20 cellular contexts compared by ENCODE assay signal in the genomic region with DNA sequence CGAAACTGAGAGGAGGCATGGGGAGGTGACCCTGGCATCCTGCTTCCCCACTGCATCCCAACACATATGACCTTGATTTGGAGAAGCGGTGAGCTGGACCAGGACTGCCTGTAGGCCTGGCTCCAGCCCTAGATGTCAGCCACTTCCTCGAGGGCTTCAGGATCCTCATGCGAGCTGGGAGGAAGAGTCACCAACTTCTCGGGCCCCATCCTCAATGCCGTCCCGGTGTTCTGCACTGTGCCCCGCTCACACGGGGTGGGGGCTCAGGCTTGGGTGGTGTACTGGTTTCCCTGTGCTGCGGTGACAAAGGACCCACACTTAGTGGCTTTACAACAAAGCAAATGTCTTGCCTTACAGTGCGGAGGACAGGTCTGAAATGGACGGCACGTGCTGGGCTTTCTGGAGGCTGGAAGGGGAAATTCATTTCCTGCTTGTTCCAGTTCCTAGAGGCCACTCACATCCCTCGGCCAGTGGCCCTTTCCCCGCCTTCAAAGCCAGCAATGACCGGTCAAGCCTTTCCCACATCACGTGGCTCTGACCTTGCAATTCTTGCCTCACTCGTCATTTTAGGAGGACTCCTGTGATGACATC.
DNase-seq lines count a peak whose midpoint lies in the region; ATAC-seq and TF ChIP-seq lines count a peak whose summit lies in the region.
"Had no signal": no experiment of that assay in that cellular context is flagged by ENCODE, and none has a peak within 500 bp of the region (broad histone marks: within the 10 kb centered on the region; RNA-seq: fewer than 3 reads in every experiment).

No MANE protein-coding gene starts in this region.

- CTCF ChIA-PET in activated CD8-positive, alpha-beta memory T cell treated with anti-CD3 and anti-CD28 coated beads, Interleukin-2, amount 10 ng/mL, durations not matched to agents 7 days and 5 days (lab: Charles Lee), result no interaction called here

- TF ChIP-seq CTCF in DND-41 (IDR thresholded peaks at IDR 0.05; ENCODE audit: borderline replicate concordance, extremely low read depth, low read length, poor library complexity, severe bottlenecking) (no peak), sigmoid colon (IDR thresholded peaks at IDR 0.05) (no peak)

- no peaks in the 10 kb centered on the region for H3K4me1 ChIP-seq in DND-41 (ENCODE audit: insufficient read depth, low read length)
- H3K4me1 ChIP-seq in sigmoid colon, result no peaks in the 10 kb centered on the region

- H3K36me3 ChIP-seq in DND-41 (ENCODE audit: insufficient read depth, low read length), result no peaks in the 10 kb centered on the region
- no peaks in the 10 kb centered on the region for H3K36me3 ChIP-seq in sigmoid colon

- H3K79me2 ChIP-seq in DND-41 (ENCODE audit: insufficient read depth, low read length), result no peaks in the 10 kb centered on the region

- no peaks in the 10 kb centered on the region for H3K36me3 Mint-ChIP-seq in activated CD8-positive, alpha-beta memory T cell treated with anti-CD3 and anti-CD28 coated beads, Interleukin-2, amount 10 ng/mL, durations not matched to agents 7 days and 5 days
- H3K36me3 Mint-ChIP-seq in stimulated activated naive B cell treated with anti-CD40 and anti-IgM and Interleukin-4, amounts not matched to agents 10 μg/mL and 1 μg/mL and 100 μg/mL, for 72 hours, result peaks cover 8 to 12% of the 10 kb centered on the region in 2 donors

- peaks cover 2% of the 10 kb centered on the region for H3K9me3 Mint-ChIP-seq in activated CD8-positive, alpha-beta memory T cell treated with anti-CD3 and anti-CD28 coated beads, Interleukin-2, amount 10 ng/mL, durations not matched to agents 7 days and 5 days (ENCODE audit: low read depth)
- H3K9me3 Mint-ChIP-seq in stimulated activated naive B cell treated with anti-CD40 and anti-IgM and Interleukin-4, amounts not matched to agents 10 μg/mL and 1 μg/mL and 100 μg/mL, for 72 hours, result peaks cover 30 to 33% of the 10 kb centered on the region in 2 donors

- no peaks in the 10 kb centered on the region for H4K20me1 ChIP-seq in DND-41 (ENCODE audit: insufficient read depth, low read length)

- H3K9me3 ChIP-seq in DND-41 (ENCODE audit: insufficient read depth, low read length, severe bottlenecking) (no peaks in the 10 kb centered on the region), sigmoid colon (peaks cover 0 to 3% (median 0%) of the 10 kb centered on the region in 4 donors)

- no peak overlapping the region for H3K27ac Mint-ChIP-seq in activated CD8-positive, alpha-beta memory T cell treated with anti-CD3 and anti-CD28 coated beads, Interleukin-2, amount 10 ng/mL, durations not matched to agents 7 days and 5 days
- no peak overlapping the region for H3K27ac Mint-ChIP-seq in stimulated activated naive B cell treated with anti-CD40 and anti-IgM and Interleukin-4, amounts not matched to agents 10 μg/mL and 1 μg/mL and 100 μg/mL, for 72 hours
- H3K27ac Mint-ChIP-seq: B cell; CD4-positive, alpha-beta T cell; GM23338 had no signal

- intact Hi-C loops in sigmoid colon (cut with DNase I), result no loop called here

- H3K27ac ChIP-seq in DND-41 (ENCODE audit: low read length) (no peak overlapping the region), sigmoid colon (no peak overlapping the region)

- H3K4me3 ChIP-seq in DND-41 (ENCODE audit: low read depth in 1 of 2, low read length in 2 of 2) (no peak overlapping the region), sigmoid colon (no peak overlapping the region)
- H3K4me3 ChIP-seq: GM23338 had no signal

- H3K27me3 ChIP-seq in DND-41 (ENCODE audit: insufficient read depth, low read length, poor library complexity), result no peaks in the 10 kb centered on the region
- no peaks in the 10 kb centered on the region for H3K27me3 ChIP-seq in sigmoid colon

- WGBS in sigmoid colon, 2 donors, result 92% methylated on average over 18 of the region's 18 CpGs

- H3K4me1 Mint-ChIP-seq in activated CD8-positive, alpha-beta memory T cell treated with anti-CD3 and anti-CD28 coated beads, Interleukin-2, amount 10 ng/mL, durations not matched to agents 7 days and 5 days, result no peaks in the 10 kb centered on the region
- peaks cover 0 to 3% of the 10 kb centered on the region in 2 donors for H3K4me1 Mint-ChIP-seq in stimulated activated naive B cell treated with anti-CD40 and anti-IgM and Interleukin-4, amounts not matched to agents 10 μg/mL and 1 μg/mL and 100 μg/mL, for 72 hours
- H3K4me1 Mint-ChIP-seq: B cell, GM23338 had no signal

- no peak overlapping the region for H2AFZ ChIP-seq in DND-41 (ENCODE audit: low read depth, low read length)
- H2AFZ ChIP-seq: GM23338 had no signal

- TF ChIP-seq EP300 in sigmoid colon (IDR thresholded peaks at IDR 0.05), result no peak

- H3K4me2 ChIP-seq in DND-41 (ENCODE audit: insufficient read depth, low read length), result no peak overlapping the region
- H3K4me2 ChIP-seq: GM23338 had no signal

- peak; percentile 3 for DNase-seq in DND-41
- peak; percentile 38 for DNase-seq in activated CD8-positive, alpha-beta memory T cell treated with anti-CD3 and anti-CD28 coated beads, Interleukin-2, amount 10 ng/mL, durations not matched to agents 7 days and 5 days
- DNase-seq in left lobe of liver (ENCODE audit: low spot score), result peak; percentile 16
- peak; percentile 39 for DNase-seq in sigmoid colon
- no peak for DNase-seq in NK-92 treated with Interleukin-12 subunit alpha and Interleukin-12 subunit beta, amount 100 ng/mL, for 24 hours (lab: John Stamatoyannopoulos, UW)
- DNase-seq in stimulated activated naive B cell treated with anti-CD40 and anti-IgM and Interleukin-4, amounts not matched to agents 10 μg/mL and 1 μg/mL and 100 μg/mL, for 72 hours, result no peak
- DNase-seq in stimulated activated CD4-positive, alpha-beta T cell treated with anti-CD3 and anti-CD28 coated beads, Interleukin-4, amount 100 ng/mL, for 4 hours, result no peak
- DNase-seq: Calu3; CD4-positive, alpha-beta T cell; DMS79 treated with DMSO at 0.1 percent for 48 hours; GDM1; Karpas-422; MM.1S; NCI-H1105; NCI-H187 treated with DMSO at 0.1 percent for 48 hours; NCI-H2171 treated with DMSO at 0.1 percent for 48 hours; NCI-H510A; SIG-M5 had no signal

- H3K4me3 Mint-ChIP-seq in activated CD8-positive, alpha-beta memory T cell treated with anti-CD3 and anti-CD28 coated beads, Interleukin-2, amount 10 ng/mL, durations not matched to agents 7 days and 5 days, result no peak overlapping the region
- no peak overlapping the region for H3K4me3 Mint-ChIP-seq in stimulated activated naive B cell treated with anti-CD40 and anti-IgM and Interleukin-4, amounts not matched to agents 10 μg/mL and 1 μg/mL and 100 μg/mL, for 72 hours
- H3K4me3 Mint-ChIP-seq: B cell; CD4-positive, alpha-beta T cell; GM23338 had no signal

- TF ChIP-seq POLR2A in sigmoid colon (IDR thresholded peaks at IDR 0.05), result no peak

- no peaks in the 10 kb centered on the region for H3K27me3 Mint-ChIP-seq in activated CD8-positive, alpha-beta memory T cell treated with anti-CD3 and anti-CD28 coated beads, Interleukin-2, amount 10 ng/mL, durations not matched to agents 7 days and 5 days
- H3K27me3 Mint-ChIP-seq in stimulated activated naive B cell treated with anti-CD40 and anti-IgM and Interleukin-4, amounts not matched to agents 10 μg/mL and 1 μg/mL and 100 μg/mL, for 72 hours, result peaks cover 0 to 5% of the 10 kb centered on the region in 2 donors
- H3K27me3 Mint-ChIP-seq: B cell; CD4-positive, alpha-beta T cell had no signal

- no peak for ATAC-seq in DND-41 (ENCODE audit: insufficient read depth, low read depth)
- ATAC-seq in activated CD8-positive, alpha-beta memory T cell treated with anti-CD3 and anti-CD28 coated beads, Interleukin-2, amount 10 ng/mL, durations not matched to agents 7 days and 5 days, result no peak
- no peak for ATAC-seq in left lobe of liver
- no peak for ATAC-seq in stimulated activated naive B cell treated with anti-CD40 and anti-IgM and Interleukin-4, amounts not matched to agents 10 μg/mL and 1 μg/mL and 100 μg/mL, for 72 hours (replicated peaks)
- ATAC-seq: GM23338 had no signal

- H3K9ac ChIP-seq in DND-41 (ENCODE audit: low read depth, low read length), result no peak overlapping the region

Comparison
In these comparisons a context has a peak if more than half of its experiments do, and no peak if none do; other contexts are left out.
1. DNase-seq: peak in DND-41 (single experiment), activated CD8-positive, alpha-beta memory T cell treated with anti-CD3 and anti-CD28 coated beads, Interleukin-2, amount 10 ng/mL, durations not matched to agents 7 days and 5 days (single experiment), left lobe of liver (single experiment) and sigmoid colon (single experiment); none in NK-92 treated with Interleukin-12 subunit alpha and Interleukin-12 subunit beta, amount 100 ng/mL, for 24 hours (single experiment), stimulated activated naive B cell treated with anti-CD40 and anti-IgM and Interleukin-4, amounts not matched to agents 10 μg/mL and 1 μg/mL and 100 μg/mL, for 72 hours (single experiment) and stimulated activated CD4-positive, alpha-beta T cell treated with anti-CD3 and anti-CD28 coated beads, Interleukin-4, amount 100 ng/mL, for 4 hours (0 of 2).